ENCODE assay signal across 8 cellular contexts in genomic region chr9:129177791-129178578, GRCh38. TPM values are rescaled to one million over a fixed set of nuclear protein-coding genes. Genes with fewer than 3 reads are reported as not detected.
A peak's percentile ranks its signal among the peaks of the same experiment; 100 is the strongest.
DNase-seq lines count a peak whose midpoint lies in the region; ATAC-seq and TF ChIP-seq lines count a peak whose summit lies in the region.

Gene IER5L (minus strand): TSS chr9:129178261. CDS start chr9:129178052, 209 bp downstream.

- peak; percentile 87 for ATAC-seq in HG03354 (IDR thresholded peaks at IDR 0.05; ENCODE audit: poor library complexity, severe bottlenecking, unreplicated experiment)

- H3K36me3 Mint-ChIP-seq in chondrocyte (ENCODE audit: low read depth) = peaks cover 5% of the 10 kb centered on the region

- no peaks in the 10 kb centered on the region for H3K9me3 Mint-ChIP-seq in chondrocyte (ENCODE audit: low read depth)

- H3K27me3 Mint-ChIP-seq in chondrocyte (ENCODE audit: low read depth) = no peaks in the 10 kb centered on the region

- peak; percentile 95 for TF ChIP-seq POLR2A in GM19099 (IDR thresholded peaks at IDR 0.05; ENCODE audit: extremely low read depth, insufficient read length, low read depth)

- H3K27ac Mint-ChIP-seq in chondrocyte (ENCODE audit: unreplicated experiment) = peak within 1 kb of the TSS; percentile 90

- peak within 1 kb of the TSS; percentile 95 for H3K4me3 Mint-ChIP-seq in chondrocyte (ENCODE audit: unreplicated experiment)

- TF ChIP-seq CTCF in chondrocyte (IDR thresholded peaks at IDR 0.05) = peak; percentile 47

- DNase-seq in AG20443 (ENCODE audit: low spot score) = peak; percentile 99
- DNase-seq in NCI-H446 (lab: John Stamatoyannopoulos, UW) = peak; percentile 77 to 92
- peak; percentile 88 for DNase-seq in activated CD4-positive, alpha-beta T cell treated with anti-CD3 and anti-CD28 coated beads for 24 hours (ENCODE audit: low read depth in 2 of 2)
- DNase-seq in chondrocyte (ENCODE audit: low spot score) = peak; percentile 98
- DNase-seq in kidney tubule cell (ENCODE audit: low spot score) = peak; percentile 96
- DNase-seq in stimulated activated CD4-positive, alpha-beta T cell treated with anti-CD3 and anti-CD28 coated beads, Interleukin-15, amount 100 ng/mL, for 48 hours (ENCODE audit: low read depth in 2 of 2) = peak; percentile 88 to 93

- H3K4me1 Mint-ChIP-seq in chondrocyte (ENCODE audit: low read depth) = peaks cover 13% of the 10 kb centered on the region

RNA-seq across cellular contexts. Expression of gene IER5L, which starts in this region (rescaled TPM):
- total RNA-seq in chondrocyte = 37.2 to 56.5 TPM (median 38.6 TPM) in 3 replicates

Comparison
In these comparisons a context has a peak if more than half of its experiments do, and no peak if none do; other contexts are left out.
1. Peak in every context shown above with its lines: DNase-seq and ATAC-seq.